In genomic region chr10:95261926-95262325, GRCh38 we compare ENCODE assay signal across 2 cellular contexts.
TF ChIP-seq lines count a peak whose summit lies in the region.

No MANE protein-coding gene starts in this region.

TF ChIP-seq in SK-N-SH, 30 proteins besides CTCF, POLR2A, EP300 and RAD21:
- TF ChIP-seq REST (IDR thresholded peaks at IDR 0.05; ENCODE audit: low read depth, low read length), result no peak
- TF ChIP-seq ZBTB33 (IDR thresholded peaks at IDR 0.05; ENCODE audit: borderline replicate concordance, low read depth), result no peak
- no peak for TF ChIP-seq ELF1 (IDR thresholded peaks at IDR 0.05)
- TF ChIP-seq MEF2A (IDR thresholded peaks at IDR 0.05; ENCODE audit: borderline replicate concordance, low read depth), result no peak
- TF ChIP-seq NRF1 (IDR thresholded peaks at IDR 0.05; ENCODE audit: low read depth, low read length), result no peak
- TF ChIP-seq EZH2phosphoT487 (IDR thresholded peaks at IDR 0.05; ENCODE audit: borderline replicate concordance, low read depth), result no peak
- no peak for TF ChIP-seq CHD2 (IDR thresholded peaks at IDR 0.05; ENCODE audit: low read length, partially characterized antibody)

TF ChIP-seq in SK-N-SH treated with all-trans-retinoic acid at 6 μM for 48 hours, 23 proteins besides CTCF, POLR2A, EP300 and RAD21 (continued from another document):
- TF ChIP-seq ZNF70 (CRISPR knock-in tag; IDR thresholded peaks at IDR 0.05), result no peak
- TF ChIP-seq TOX (CRISPR knock-in tag; IDR thresholded peaks at IDR 0.05; ENCODE audit: borderline replicate concordance), result no peak
